In genomic region chr1:218349365-218350021, GRCh38 we compare ENCODE assay signal across 10 cellular contexts. TPM values are rescaled to one million over a fixed set of nuclear protein-coding genes. Genes with fewer than 3 reads are reported as not detected.
A peak's percentile ranks its signal among the peaks of the same experiment; 100 is the strongest.
DNase-seq lines count a peak whose midpoint lies in the region; TF ChIP-seq lines count a peak whose summit lies in the region.
"Had no signal": no experiment of that assay in that cellular context is flagged by ENCODE, and none has a peak within 500 bp of the region (broad histone marks: within the 10 kb centered on the region; RNA-seq: fewer than 3 reads in every experiment).

No MANE protein-coding gene starts in this region.

- no peaks in the 10 kb centered on the region for H3K27me3 ChIP-seq in WERI-Rb-1 (ENCODE audit: insufficient read depth, low read depth, severe bottlenecking)

- H3K4me3 ChIP-seq in astrocyte of the cerebellum (ENCODE audit: low read depth, low read length) = peak overlapping the region; percentile 80
- H3K4me3 ChIP-seq in WERI-Rb-1 (ENCODE audit: low read depth, low read length) = no peak overlapping the region

- H3K27ac ChIP-seq in WERI-Rb-1 = no peak overlapping the region

- no peaks in the 10 kb centered on the region for H3K36me3 ChIP-seq in WERI-Rb-1

- peak; percentile 54 for DNase-seq in NCI-H460 (ENCODE audit: extremely low read depth, low read depth)
- no peak for DNase-seq in astrocyte of the cerebellum (ENCODE audit: low read depth)
- peak; percentile 35 for DNase-seq in medulla oblongata (ENCODE audit: extremely low spot score)
- peak; percentile 56 for DNase-seq in superior temporal gyrus (ENCODE audit: extremely low spot score)
- no peak for DNase-seq in WERI-Rb-1
- no peak for DNase-seq in G401 (ENCODE audit: low spot score)
- DNase-seq in COLO829 (ENCODE audit: low spot score) = no peak
- DNase-seq in stimulated activated CD4-positive, alpha-beta T cell treated with anti-CD3 and anti-CD28 coated beads, Interleukin-2, amount 100 ng/mL, for 48 hours = no peak
- DNase-seq: activated T-cell treated with anti-CD3 and anti-CD28 coated beads, Interleukin-2, amount 50 U/mL, for 4 hours; left colon had no signal

- H3K9me3 ChIP-seq in WERI-Rb-1 (ENCODE audit: severe bottlenecking) = no peaks in the 10 kb centered on the region

- TF ChIP-seq CTCF in astrocyte of the cerebellum (IDR thresholded peaks at IDR 0.05; ENCODE audit: low read depth, low read length, missing control alignments) = no peak
- no peak for TF ChIP-seq CTCF in WERI-Rb-1 (IDR thresholded peaks at IDR 0.05; ENCODE audit: low read depth, low read length)

- in situ Hi-C loops in astrocyte of the cerebellum (cut with HindIII; ENCODE audit: low sequenced_read_pairs) = loop anchor here (25.0 kb wide), 1 partner anchor 713 kb away; no protein-coding TSS in a partner anchor
- in situ Hi-C loops in G401 (cut with HindIII; ENCODE audit: low sequenced_read_pairs) = no loop called here

RNA-seq across cellular contexts. Expression of gene TGFB2, which starts 4.4 kb away (rescaled TPM):
- 46.5 and 52.7 TPM in 2 replicates for total RNA-seq in NCI-H460 (2014; rRNA removed; shearing (Covaris generic))
- polyA plus RNA-seq in NCI-H460 (2014; cell fraction: nucleus; rRNA removed) = 13.2 and 16.8 TPM in 2 replicates
- total RNA-seq in G401 (2014; rRNA removed; shearing (Covaris generic)) = 0.27 TPM in 1 of 2 replicates, not detected in the other
- total RNA-seq: activated T-cell treated with anti-CD3 and anti-CD28 coated beads, Interleukin-2, amount 50 U/mL, for 4 hours had no signal

Comparison
In these comparisons a context has a peak if more than half of its experiments do, and no peak if none do; other contexts are left out.
1. DNase-seq: peak in NCI-H460 (single experiment), medulla oblongata (single experiment) and superior temporal gyrus (single experiment); none in astrocyte of the cerebellum (single experiment), WERI-Rb-1 (single experiment), G401 (single experiment), COLO829 (single experiment) and stimulated activated CD4-positive, alpha-beta T cell treated with anti-CD3 and anti-CD28 coated beads, Interleukin-2, amount 100 ng/mL, for 48 hours (0 of 2).
2. RNA of gene TGFB2, which starts 4.4 kb away (total RNA-seq): 46.5 to 52.7 TPM in NCI-H460; 0.27 TPM in G401; every median in the first group is over 10 times any median in the second.